12 cellular contexts compared by ENCODE assay signal in the genomic region with DNA sequence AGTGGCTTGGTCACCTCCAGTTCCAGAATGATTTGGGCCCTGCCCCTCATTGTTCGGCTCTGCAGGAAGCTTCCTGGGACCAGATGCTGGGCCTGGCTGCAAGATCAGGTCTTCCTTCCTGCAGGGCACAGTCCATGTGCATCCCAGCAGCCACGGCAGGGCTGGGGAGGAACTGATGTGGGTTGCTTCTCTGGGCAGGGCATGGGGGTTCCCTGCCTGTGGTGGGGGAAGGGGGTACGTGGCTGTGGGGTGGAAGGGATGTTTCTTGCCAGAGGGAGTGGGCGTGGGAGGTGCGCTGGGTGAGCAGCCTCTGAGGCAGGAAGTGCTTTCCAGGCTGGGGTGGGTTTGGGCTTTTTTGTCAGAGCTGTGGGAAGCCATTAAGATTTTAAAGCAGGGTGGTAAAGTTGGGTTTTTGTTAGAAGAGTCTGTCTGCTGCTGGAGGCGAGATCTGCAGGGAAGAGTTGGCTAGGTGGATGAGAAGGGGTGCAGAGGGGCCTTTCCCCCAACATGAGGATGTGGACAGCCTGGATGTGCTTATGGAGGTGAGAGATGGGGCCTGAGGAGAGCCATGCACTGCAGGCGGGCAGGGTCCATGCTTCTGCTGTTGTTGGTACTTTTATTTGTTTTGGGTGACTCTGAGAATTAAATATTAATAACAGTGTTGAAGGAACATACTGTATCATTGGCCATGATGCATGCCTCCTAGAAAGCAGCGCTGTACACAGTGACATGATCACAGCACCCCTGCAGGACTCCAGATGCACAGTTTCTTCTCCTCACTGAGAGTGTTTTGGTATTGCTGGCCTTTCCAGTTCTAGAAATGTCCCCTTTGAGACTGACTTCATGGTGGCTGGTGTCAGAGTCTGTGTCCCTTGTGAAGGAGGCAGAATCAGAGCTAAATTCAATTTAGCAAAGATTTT. TPM values are rescaled to one million over a fixed set of nuclear protein-coding genes. Genes with fewer than 3 reads are reported as not detected.
A peak's percentile ranks its signal among the peaks of the same experiment; 100 is the strongest.
DNase-seq lines count a peak whose midpoint lies in the region; ATAC-seq and TF ChIP-seq lines count a peak whose summit lies in the region.
"Had no signal": no experiment of that assay in that cellular context is flagged by ENCODE, and none has a peak within 500 bp of the region (broad histone marks: within the 10 kb centered on the region; RNA-seq: fewer than 3 reads in every experiment).

No MANE protein-coding gene starts in this region.

- H3K4me1 Mint-ChIP-seq in activated CD8-positive, alpha-beta memory T cell treated with anti-CD3 and anti-CD28 coated beads, Interleukin-2, amount 10 ng/mL, durations not matched to agents 7 days and 5 days: peaks cover 52% of the 10 kb centered on the region
- H3K4me1 Mint-ChIP-seq in memory B cell (peaks cover 23% of the 10 kb centered on the region), type B pancreatic cell (ENCODE audit: unreplicated experiment) (peaks cover 6% of the 10 kb centered on the region)

- no peak overlapping the region for H2AFZ ChIP-seq in osteoblast (ENCODE audit: low read length)

- H3K27ac Mint-ChIP-seq in activated CD8-positive, alpha-beta memory T cell treated with anti-CD3 and anti-CD28 coated beads, Interleukin-2, amount 10 ng/mL, durations not matched to agents 7 days and 5 days: peak overlapping the region; percentile 85
- H3K27ac Mint-ChIP-seq in memory B cell: peak overlapping the region; percentile 7
- H3K27ac Mint-ChIP-seq in type B pancreatic cell: peak overlapping the region; percentile 2

- no peaks in the 10 kb centered on the region for H3K9me3 Mint-ChIP-seq in activated CD8-positive, alpha-beta memory T cell treated with anti-CD3 and anti-CD28 coated beads, Interleukin-2, amount 10 ng/mL, durations not matched to agents 7 days and 5 days (ENCODE audit: low read depth)
- H3K9me3 Mint-ChIP-seq in memory B cell (no peaks in the 10 kb centered on the region), type B pancreatic cell (no peaks in the 10 kb centered on the region)

- no peaks in the 10 kb centered on the region for H3K4me1 ChIP-seq in osteoblast (ENCODE audit: insufficient read depth, low read length)
- H3K4me1 ChIP-seq: right lobe of liver had no signal

- TF ChIP-seq CTCF in type B pancreatic cell (conservative IDR thresholded peaks at IDR 0.05) (no peak), osteoblast (IDR thresholded peaks at IDR 0.05; ENCODE audit: extremely low read depth, low read depth, low read length) (no peak)

- H3K79me2 ChIP-seq in osteoblast (ENCODE audit: insufficient read depth, low read length): no peaks in the 10 kb centered on the region

- H4K20me1 ChIP-seq in osteoblast (ENCODE audit: insufficient read depth, low read length): no peaks in the 10 kb centered on the region

- peak; percentile 53 for ATAC-seq in activated CD8-positive, alpha-beta memory T cell treated with anti-CD3 and anti-CD28 coated beads, Interleukin-2, amount 10 ng/mL, durations not matched to agents 7 days and 5 days
- no peak for ATAC-seq in memory B cell (ENCODE audit: low read depth)
- ATAC-seq: left ventricle myocardium superior had no signal

- no peak overlapping the region for H3K4me2 ChIP-seq in osteoblast (ENCODE audit: insufficient read depth, low read length)
- H3K4me2 ChIP-seq: KMS-11 had no signal

- peaks cover 31% of the 10 kb centered on the region for H3K36me3 Mint-ChIP-seq in activated CD8-positive, alpha-beta memory T cell treated with anti-CD3 and anti-CD28 coated beads, Interleukin-2, amount 10 ng/mL, durations not matched to agents 7 days and 5 days
- H3K36me3 Mint-ChIP-seq in memory B cell (peaks cover 21% of the 10 kb centered on the region), type B pancreatic cell (peaks cover 28% of the 10 kb centered on the region)

- CTCF ChIA-PET in activated CD8-positive, alpha-beta memory T cell treated with anti-CD3 and anti-CD28 coated beads, Interleukin-2, amount 10 ng/mL, durations not matched to agents 7 days and 5 days (lab: Charles Lee): interaction anchor here (0.7 to 10.7 kb wide), 6 partner anchors 11 to 103 kb away, joined by 3 to 193 read pairs (median 4); no protein-coding TSS in a partner anchor

- H3K27me3 ChIP-seq in osteoblast (ENCODE audit: insufficient read depth, low read length): no peaks in the 10 kb centered on the region
- H3K27me3 ChIP-seq: right lobe of liver had no signal

- H3K27ac ChIP-seq in osteoblast (ENCODE audit: low read depth, low read length): no peak overlapping the region
- H3K27ac ChIP-seq: KMS-11, right lobe of liver had no signal

- DNase-seq in stimulated activated CD4-positive, alpha-beta T cell treated with anti-CD3 and anti-CD28 coated beads, Interleukin-15, amount 100 ng/mL, for 24 hours: peak; percentile 65
- DNase-seq in stimulated activated CD4-positive, alpha-beta T cell treated with anti-CD3 and anti-CD28 coated beads, Interleukin-12 subunit alpha, Interleukin-12 subunit beta, amount 100 ng/mL, for 4 hours: no peak
- DNase-seq in activated CD8-positive, alpha-beta memory T cell treated with anti-CD3 and anti-CD28 coated beads, Interleukin-2, amount 10 ng/mL, durations not matched to agents 7 days and 5 days: peak; percentile 66
- DNase-seq in memory B cell (ENCODE audit: low spot score in 2 of 2): no peak
- DNase-seq in type B pancreatic cell (ENCODE audit: extremely low spot score, unreplicated experiment): no peak
- no peak for DNase-seq in NCI-H1436 (lab: John Stamatoyannopoulos, UW)
- DNase-seq in osteoblast (ENCODE audit: insufficient read length, low spot score, missing footprints): no peak
- no peak for DNase-seq in DMS153 treated with DMSO at 0.1 percent for 48 hours (lab: John Stamatoyannopoulos, UW; ENCODE audit: unreplicated experiment)
- DNase-seq: left ventricle myocardium superior, NCI-H774 had no signal

- H3K4me3 Mint-ChIP-seq in activated CD8-positive, alpha-beta memory T cell treated with anti-CD3 and anti-CD28 coated beads, Interleukin-2, amount 10 ng/mL, durations not matched to agents 7 days and 5 days: peak overlapping the region; percentile 5
- H3K4me3 Mint-ChIP-seq in memory B cell (no peak overlapping the region), type B pancreatic cell (no peak overlapping the region)

- H3K36me3 ChIP-seq in osteoblast (ENCODE audit: insufficient read depth, low read length): no peaks in the 10 kb centered on the region
- H3K36me3 ChIP-seq: right lobe of liver had no signal

- H3K27me3 Mint-ChIP-seq in activated CD8-positive, alpha-beta memory T cell treated with anti-CD3 and anti-CD28 coated beads, Interleukin-2, amount 10 ng/mL, durations not matched to agents 7 days and 5 days: no peaks in the 10 kb centered on the region
- H3K27me3 Mint-ChIP-seq in memory B cell (no peaks in the 10 kb centered on the region), type B pancreatic cell (no peaks in the 10 kb centered on the region)

- no peaks in the 10 kb centered on the region for H3K9me3 ChIP-seq in osteoblast (ENCODE audit: low read depth, low read length)
- H3K9me3 ChIP-seq: right lobe of liver had no signal

- no peak overlapping the region for H3K4me3 ChIP-seq in osteoblast (ENCODE audit: insufficient read depth, low read length)
- H3K4me3 ChIP-seq: right lobe of liver had no signal

RNA-seq across cellular contexts. Expression of a gene that starts 45.3 kb away (rescaled TPM):
- total RNA-seq in activated CD8-positive, alpha-beta memory T cell treated with anti-CD3 and anti-CD28 coated beads, Interleukin-2, amount 10 ng/mL, durations not matched to agents 7 days and 5 days: 10 to 100 TPM; 42.3 to 92.4 TPM
- total RNA-seq in type B pancreatic cell (ENCODE audit: low replicate concordance) (32.2 and 72.5 TPM in 2 replicates), osteoblast (6.5 TPM in 2 replicates)

Comparison
In these comparisons a context has a peak if more than half of its experiments do, and no peak if none do; other contexts are left out.
1. DNase-seq: peak in stimulated activated CD4-positive, alpha-beta T cell treated with anti-CD3 and anti-CD28 coated beads, Interleukin-15, amount 100 ng/mL, for 24 hours (single experiment) and activated CD8-positive, alpha-beta memory T cell treated with anti-CD3 and anti-CD28 coated beads, Interleukin-2, amount 10 ng/mL, durations not matched to agents 7 days and 5 days (single experiment); none in stimulated activated CD4-positive, alpha-beta T cell treated with anti-CD3 and anti-CD28 coated beads, Interleukin-12 subunit alpha, Interleukin-12 subunit beta, amount 100 ng/mL, for 4 hours (single experiment), memory B cell (0 of 2), type B pancreatic cell (single experiment), NCI-H1436 (single experiment), osteoblast (single experiment) and DMS153 treated with DMSO at 0.1 percent for 48 hours (single experiment).
2. H3K27ac Mint-ChIP-seq: peak in every context shown above with its lines; median percentile 85 in activated CD8-positive, alpha-beta memory T cell treated with anti-CD3 and anti-CD28 coated beads, Interleukin-2, amount 10 ng/mL, durations not matched to agents 7 days and 5 days; 7 in memory B cell; 2 in type B pancreatic cell.